In the genomic region with DNA sequence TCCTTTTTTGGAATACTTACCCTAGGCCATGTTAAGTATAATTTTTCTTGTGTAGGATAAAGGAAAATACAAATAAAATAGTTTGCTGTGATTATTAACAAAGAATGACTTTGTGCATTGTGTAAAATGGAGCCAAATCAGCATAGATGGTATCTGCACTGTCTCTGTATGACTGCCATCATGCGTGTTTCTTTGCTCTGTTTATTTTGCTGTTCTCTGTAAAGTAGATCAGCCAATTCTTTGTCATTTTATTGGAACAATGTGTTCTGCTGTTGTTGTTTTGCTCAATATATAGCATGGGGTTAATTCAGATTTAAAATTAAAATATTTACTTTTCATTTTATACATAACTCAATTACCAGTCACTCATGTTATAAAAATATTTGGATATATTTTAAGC, we compare ENCODE assay signal across 26 cellular contexts.
"Had no signal": no experiment of that assay in that cellular context is flagged by ENCODE, and none has a peak within 500 bp of the region (broad histone marks: within the 10 kb centered on the region; RNA-seq: fewer than 3 reads in every experiment).

No MANE protein-coding gene starts in this region.

- H3K9me3 ChIP-seq: left ventricle myocardium inferior, neutrophil, stomach, testis, tibial artery, upper lobe of right lung had no signal

- H3K27ac ChIP-seq: left ventricle myocardium inferior, neural progenitor cell, neutrophil, parathyroid adenoma, skin epidermis, stomach, testis, tibial artery, upper lobe of right lung had no signal

- ATAC-seq: natural killer cell; right cardiac atrium; sciatic nerve; stimulated activated naive B cell treated with anti-CD40 and anti-IgM and Interleukin-4, amounts not matched to agents 10 μg/mL and 1 μg/mL and 100 μg/mL, for 72 hours; stimulated activated naive CD8-positive, alpha-beta T cell treated with anti-CD3 and anti-CD28 coated beads, Interleukin-15, Interleukin-2, amounts not matched to agents 100 U/mL and 50 U/mL, for 24 hours; upper lobe of right lung had no signal

- H2AFZ ChIP-seq: parathyroid adenoma had no signal

- H3K36me3 ChIP-seq: left ventricle myocardium inferior, neural progenitor cell, neutrophil, stomach, tibial artery, upper lobe of right lung had no signal

- H3K4me2 ChIP-seq: neural progenitor cell had no signal

- H3K4me3 ChIP-seq: left ventricle myocardium inferior, lung, neural progenitor cell, skin epidermis, stomach, testis, tibial artery, upper lobe of right lung had no signal

- H3K4me1 ChIP-seq: left ventricle myocardium inferior, neural progenitor cell, parathyroid adenoma, stomach, testis, tibial artery, upper lobe of right lung had no signal

- H3K9ac ChIP-seq: neural progenitor cell, parathyroid adenoma had no signal

- DNase-seq: islet precursor cell; left ventricle myocardium inferior; mesendoderm; naive B cell; natural killer cell; nephron progenitor cell; occipital lobe; retina; right cardiac atrium; stimulated activated CD4-positive, alpha-beta T cell treated with anti-CD3 and anti-CD28 coated beads, Interleukin-12 subunit alpha, Interleukin-12 subunit beta, amount 100 ng/mL, for 4 hours; stimulated activated CD4-positive, alpha-beta T cell treated with anti-CD3 and anti-CD28 coated beads, Interleukin-15, amount 100 ng/mL, for 24 hours; stimulated activated CD4-positive, alpha-beta T cell treated with anti-CD3 and anti-CD28 coated beads, Interleukin-2, amount 100 ng/mL, for 24 hours; stimulated activated CD4-positive, alpha-beta T cell treated with anti-CD3 and anti-CD28 coated beads, Interleukin-4, amount 100 ng/mL, for 1 hour; stimulated activated naive B cell treated with anti-CD40 and anti-IgM and Interleukin-4, amounts not matched to agents 10 μg/mL and 1 μg/mL and 100 μg/mL, for 72 hours; stimulated activated naive CD8-positive, alpha-beta T cell treated with anti-CD3 and anti-CD28 coated beads, Interleukin-15, Interleukin-2, amounts not matched to agents 100 U/mL and 50 U/mL, for 24 hours; stomach; testis; tibial artery; trophoblast cell; upper lobe of right lung had no signal

- H3K79me2 ChIP-seq: parathyroid adenoma had no signal

- H3K27me3 ChIP-seq: neural progenitor cell, neutrophil, stomach, testis, tibial artery, upper lobe of right lung had no signal
